25 cellular contexts compared by ENCODE assay signal in the genomic region with DNA sequence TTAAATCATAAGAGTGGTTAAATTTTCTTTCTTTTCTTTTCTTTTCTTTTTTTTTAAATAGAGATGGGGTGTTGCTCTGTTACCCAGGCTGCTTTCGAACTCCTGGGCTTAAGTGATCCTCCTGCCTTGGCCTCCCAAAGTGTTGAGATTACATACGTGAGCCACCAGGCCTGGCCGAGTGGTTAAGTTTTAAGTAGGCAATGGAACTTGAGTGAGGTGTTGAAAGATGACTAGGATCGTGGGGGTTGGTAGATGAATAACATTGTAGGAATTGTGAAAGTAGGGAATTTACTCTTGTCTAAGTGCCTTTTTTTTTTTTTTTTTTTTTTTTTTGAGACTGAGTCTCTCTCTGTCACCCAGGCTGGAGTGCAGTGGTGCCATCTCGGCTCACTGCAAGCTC. TPM values are rescaled to one million over a fixed set of nuclear protein-coding genes. Genes with fewer than 3 reads are reported as not detected.
DNase-seq lines count a peak whose midpoint lies in the region; ATAC-seq and TF ChIP-seq lines count a peak whose summit lies in the region.
"Had no signal": no experiment of that assay in that cellular context is flagged by ENCODE, and none has a peak within 500 bp of the region (broad histone marks: within the 10 kb centered on the region; RNA-seq: fewer than 3 reads in every experiment).

No MANE protein-coding gene starts in this region.

- H3K23ac ChIP-seq in trophoblast cell (ENCODE audit: low read length), result no peak overlapping the region

- H3K4me2 ChIP-seq in trophoblast cell (ENCODE audit: low read length), result no peak overlapping the region
- H3K4me2 ChIP-seq: neural progenitor cell had no signal

- DNase-seq in Daoy (ENCODE audit: low read depth), result peak; percentile 20
- DNase-seq in LHCN-M2 (ENCODE audit: low read depth), result peak; percentile 18
- peak; percentile 87 for DNase-seq in choroid plexus epithelial cell (ENCODE audit: low read depth)
- peak; percentile 20 to 50 for DNase-seq in trophoblast cell
- DNase-seq in left cardiac atrium, result no peak
- DNase-seq in left ventricle myocardium inferior, result no peak
- DNase-seq: activated CD4-positive, alpha-beta T cell treated with anti-CD3 and anti-CD28 coated beads, Interleukin-2, amount 10 ng/mL, durations not matched to agents 24 days and 14 days; activated gamma-delta T cell; adrenal gland; effector CD8-positive, alpha-beta T cell; head of caudate nucleus; left ventricle myocardium superior; mucosa of descending colon; NCI-H187; NCI-H2227 treated with DMSO at 0.1 percent for 48 hours; NCI-H82; psoas muscle; small intestine; stimulated activated CD4-positive, alpha-beta T cell treated with anti-CD3 and anti-CD28 coated beads, Interleukin-2, amount 100 ng/mL, for 48 hours; T-cell had no signal

- no peak overlapping the region for H3K4ac ChIP-seq in trophoblast cell (ENCODE audit: low read depth, low read length)

- H3K27ac ChIP-seq in trophoblast cell (ENCODE audit: low read depth, low read length) (no peak overlapping the region), left ventricle myocardium inferior (replicated peaks) (no peak overlapping the region)
- H3K27ac ChIP-seq: adrenal gland, neural progenitor cell, psoas muscle, tibial nerve had no signal

- H4K12ac ChIP-seq in trophoblast cell (ENCODE audit: low read depth, low read length), result no peak overlapping the region

- no peak overlapping the region for H3K18ac ChIP-seq in trophoblast cell (ENCODE audit: low read length)

- no peak overlapping the region for H2AFZ ChIP-seq in trophoblast cell (ENCODE audit: insufficient read depth, low read length, poor library complexity)
- H2AFZ ChIP-seq: neural progenitor cell had no signal

- intact Hi-C loops in left cardiac atrium (cut with DNase I), result no loop called here
- intact Hi-C loops in left ventricle myocardium inferior (cut with micrococcal nuclease), result no loop called here

- H3K9me3 ChIP-seq in trophoblast cell (ENCODE audit: insufficient read depth, low read depth, low read length) (no peaks in the 10 kb centered on the region), left ventricle myocardium inferior (replicated peaks) (no peaks in the 10 kb centered on the region)
- H3K9me3 ChIP-seq: mucosa of descending colon, psoas muscle, tibial nerve had no signal

- no peak overlapping the region for H2BK12ac ChIP-seq in trophoblast cell (ENCODE audit: low read length)

- H3K27me3 ChIP-seq in trophoblast cell (ENCODE audit: insufficient read depth, low read length) (no peaks in the 10 kb centered on the region), left ventricle myocardium inferior (ENCODE audit: low read depth) (no peaks in the 10 kb centered on the region)
- H3K27me3 ChIP-seq: adrenal gland, neural progenitor cell, tibial nerve had no signal

- H3K36me3 ChIP-seq in trophoblast cell (ENCODE audit: control insufficient read depth in 1 of 2, insufficient read depth in 2 of 2, low read length in 2 of 2) (peaks cover 9 to 11% of the 10 kb centered on the region in 2 experiments), left ventricle myocardium inferior (peaks cover 36% of the 10 kb centered on the region)
- H3K36me3 ChIP-seq: adrenal gland had no signal

- H4K8ac ChIP-seq in trophoblast cell (ENCODE audit: low read depth, low read length), result no peak overlapping the region

- ATAC-seq in left cardiac atrium, result no peak
- no peak for ATAC-seq in HG02938 (IDR thresholded peaks at IDR 0.05; ENCODE audit: unreplicated experiment)
- ATAC-seq: esophagus mucosa, K562, left ventricle myocardium superior, mucosa of descending colon, psoas muscle, T-cell had no signal

- no peak for TF ChIP-seq CTCF in choroid plexus epithelial cell (conservative IDR thresholded peaks at IDR 0.05; ENCODE audit: low read depth, low read length)
- no peak for TF ChIP-seq CTCF in left ventricle myocardium inferior (IDR thresholded peaks at IDR 0.05; ENCODE audit: borderline replicate concordance)

- H2BK5ac ChIP-seq in trophoblast cell (ENCODE audit: low read depth, low read length, poor library complexity), result no peak overlapping the region

- no peaks in the 10 kb centered on the region for H3K79me2 ChIP-seq in trophoblast cell (ENCODE audit: control insufficient read depth, insufficient read depth, low read length, poor library complexity)

- no peak overlapping the region for H3K14ac ChIP-seq in trophoblast cell (ENCODE audit: low read length)

- H4K91ac ChIP-seq in trophoblast cell (ENCODE audit: low read depth, low read length), result no peak overlapping the region

- H2BK120ac ChIP-seq in trophoblast cell (ENCODE audit: insufficient read depth, low read length, poor library complexity), result no peak overlapping the region

- no peak overlapping the region for H3K9ac ChIP-seq in trophoblast cell (ENCODE audit: low read length)
- H3K9ac ChIP-seq: neural progenitor cell had no signal

- H3K79me1 ChIP-seq in trophoblast cell (ENCODE audit: low read length), result no peaks in the 10 kb centered on the region

- H2AK5ac ChIP-seq in trophoblast cell (ENCODE audit: low read length), result no peak overlapping the region

- H3K4me3 ChIP-seq in choroid plexus epithelial cell (ENCODE audit: low read depth, low read length), result no peak overlapping the region
- H3K4me3 ChIP-seq in trophoblast cell (ENCODE audit: low read depth, low read length), result no peak overlapping the region
- H3K4me3 ChIP-seq in left ventricle myocardium inferior, result no peak overlapping the region
- H3K4me3 ChIP-seq: adrenal gland, K562, mucosa of descending colon, neural progenitor cell, psoas muscle, tibial nerve had no signal

- H3K4me1 ChIP-seq in trophoblast cell (ENCODE audit: control insufficient read depth in 1 of 2, insufficient read depth in 2 of 2, low read length in 2 of 2), result no peaks in the 10 kb centered on the region
- no peaks in the 10 kb centered on the region for H3K4me1 ChIP-seq in left ventricle myocardium inferior
- H3K4me1 ChIP-seq: adrenal gland, neural progenitor cell, psoas muscle, tibial nerve had no signal

- WGBS in trophoblast cell (ENCODE audit: extremely low coverage, insufficient coverage, insufficient read length), result 100% methylated on average over 1 of the region's 5 CpGs

RNA-seq across cellular contexts. Expression of gene ECT2, which starts 9.9 kb away (rescaled TPM):
- total RNA-seq in Daoy (2014; rRNA removed; shearing (Covaris generic)), result 115 and 134 TPM in 2 replicates
- 109 and 120 TPM in 2 replicates for total RNA-seq in LHCN-M2 (2014; rRNA removed)
- polyA plus RNA-seq in LHCN-M2 (2012), result 13.4 TPM
- polyA plus RNA-seq in trophoblast cell (2013), result 27.3 and 28.9 TPM in 2 replicates
- 1 to 10 TPM; 5.6 to 5.8 TPM for total RNA-seq in left cardiac atrium
- total RNA-seq in left ventricle myocardium inferior, result 4.8 TPM

RNA-seq across cellular contexts. Expression of gene NCEH1, which starts 49.5 kb away (rescaled TPM):
- total RNA-seq in Daoy (2014; rRNA removed; shearing (Covaris generic)), result 10.7 and 13.6 TPM in 2 replicates
- total RNA-seq in LHCN-M2 (2014; rRNA removed) (85.8 and 98.4 TPM in 2 replicates), left cardiac atrium (10 to 100 TPM; 21.4 to 25.5 TPM), left ventricle myocardium inferior (58.6 TPM)
- 20.2 TPM for polyA plus RNA-seq in LHCN-M2 (2012)
- 1.8 and 2.0 TPM in 2 replicates for polyA plus RNA-seq in trophoblast cell (2013)

Comparison
In these comparisons a context has a peak if more than half of its experiments do, and no peak if none do; other contexts are left out.
1. DNase-seq: peak in Daoy (single experiment), LHCN-M2 (single experiment), choroid plexus epithelial cell (single experiment) and trophoblast cell (2 of 2); none in left cardiac atrium (single experiment) and left ventricle myocardium inferior (single experiment).
2. RNA of gene ECT2, which starts 9.9 kb away (total RNA-seq): 109 to 120 TPM in LHCN-M2 and 115 to 134 TPM in Daoy; 5.6 to 5.8 TPM in left cardiac atrium and 4.8 TPM in left ventricle myocardium inferior (single experiment); every median in the first group is over 10 times any median in the second.